In the genomic region with DNA sequence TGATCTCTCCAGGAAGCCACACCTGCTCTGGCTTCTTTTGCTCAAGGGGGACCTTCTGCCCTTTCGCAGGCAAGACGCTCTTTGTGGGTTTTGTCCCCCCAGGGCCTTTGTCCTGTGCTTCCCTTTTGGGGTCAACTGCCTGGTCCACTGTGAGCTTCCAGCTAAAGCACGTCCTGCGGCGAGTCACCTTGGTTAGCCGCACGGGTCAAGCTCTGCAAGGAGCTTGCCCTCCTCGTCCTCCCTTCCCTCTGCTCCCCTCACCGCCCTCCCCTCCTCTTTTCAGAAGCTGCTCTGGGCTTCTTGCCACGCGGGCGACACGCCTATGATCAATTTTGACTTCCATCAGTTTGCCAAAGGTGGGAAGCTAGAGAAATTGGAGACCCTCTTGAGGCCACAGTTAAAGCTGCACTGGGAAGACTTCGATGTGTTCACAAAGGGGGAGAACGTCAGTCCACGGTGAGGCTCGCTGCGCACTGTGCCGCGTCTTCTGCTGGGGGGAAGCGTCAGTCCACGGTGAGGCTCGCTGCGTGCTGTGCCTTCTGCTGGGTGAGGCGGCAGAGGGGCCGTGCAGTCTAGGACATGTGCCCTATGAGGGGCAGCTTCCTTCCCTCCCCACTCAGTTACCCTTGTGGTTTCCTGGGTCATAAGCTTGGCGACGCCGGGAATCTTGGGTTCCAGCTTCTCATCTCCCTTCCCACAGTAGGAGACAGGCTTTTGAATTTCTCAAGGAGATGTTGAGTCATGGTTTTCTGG, we compare ENCODE assay signal across 20 cellular contexts.
A peak's percentile ranks its signal among the peaks of the same experiment; 100 is the strongest.
DNase-seq lines count a peak whose midpoint lies in the region; ATAC-seq and TF ChIP-seq lines count a peak whose summit lies in the region.
"Had no signal": no experiment of that assay in that cellular context is flagged by ENCODE, and none has a peak within 500 bp of the region (broad histone marks: within the 10 kb centered on the region; RNA-seq: fewer than 3 reads in every experiment).

No MANE protein-coding gene starts in this region.

- H3K36me3 Mint-ChIP-seq in stimulated activated naive B cell treated with anti-CD40 and anti-IgM and Interleukin-4, amounts not matched to agents 10 μg/mL and 1 μg/mL and 100 μg/mL, for 72 hours = peaks cover 62 to 71% of the 10 kb centered on the region in 2 donors

- DNase-seq in Daoy (ENCODE audit: low read depth) (peak; percentile 18), RWPE1 (ENCODE audit: low spot score) (no peak), fibroblast of lung (ENCODE audit: low read depth in 2 of 2) (peak in 1 of 2 donors; percentile 90), cerebellum (ENCODE audit: low spot score) (no peak)
- DNase-seq in stimulated activated naive B cell treated with anti-CD40 and anti-IgM and Interleukin-4, amounts not matched to agents 10 μg/mL and 1 μg/mL and 100 μg/mL, for 72 hours = no peak
- DNase-seq in activated CD4-positive, alpha-beta T cell treated with anti-CD3 and anti-CD28 coated beads for 1 hour = no peak
- no peak for DNase-seq in stimulated activated CD4-positive, alpha-beta T cell treated with anti-CD3 and anti-CD28 coated beads, Interleukin-4, amount 100 ng/mL, for 4 hours
- DNase-seq: activated CD4-positive, alpha-beta T cell treated with anti-CD3 and anti-CD28 coated beads for 4 hours; activated naive CD4-positive, alpha-beta T cell treated with anti-CD3 and anti-CD28 coated beads, Interleukin-2, amount 50 U/mL, for 16 hours; effector CD8-positive, alpha-beta T cell; EL; foreskin fibroblast; H9; lower lobe of right lung; naive B cell; NCI-H2081 treated with DMSO at 0.1 percent for 48 hours; NCI-H748 treated with DMSO at 0.1 percent for 48 hours; T-helper 1 cell had no signal

- H3K27ac ChIP-seq in RWPE1 = peak overlapping the region; percentile 90
- peak overlapping the region; percentile 95 for H3K27ac ChIP-seq in fibroblast of lung (ENCODE audit: insufficient read depth, low read length)
- H3K27ac ChIP-seq: cardiac muscle cell had no signal

- no peak overlapping the region for H2AFZ ChIP-seq in fibroblast of lung (ENCODE audit: low read length)

- H3K9ac ChIP-seq in fibroblast of lung (ENCODE audit: insufficient read depth, low read length) = no peak overlapping the region

- no peak overlapping the region for H3K4me3 ChIP-seq in fibroblast of lung (replicated peaks in 1 of 4; ENCODE audit: control extremely low read depth in 1 of 4, insufficient read depth in 1 of 4, low read depth in 3 of 4, low read length in 4 of 4)
- H3K4me3 ChIP-seq: cardiac muscle cell, lower lobe of right lung had no signal

- H3K79me2 ChIP-seq in fibroblast of lung (ENCODE audit: control insufficient read depth, insufficient read depth, low read length) = peaks cover 3% of the 10 kb centered on the region

- H4K20me1 ChIP-seq in fibroblast of lung (ENCODE audit: control insufficient read depth, extremely low read depth, insufficient read depth, low read length) = no peaks in the 10 kb centered on the region

- H3K4me2 ChIP-seq in fibroblast of lung (ENCODE audit: extremely low read depth, insufficient read depth, low read length) = no peak overlapping the region

- H3K9me3 ChIP-seq in fibroblast of lung (ENCODE audit: control insufficient read depth, insufficient read depth, low read depth, low read length) = no peaks in the 10 kb centered on the region
- H3K9me3 ChIP-seq: lower lobe of right lung had no signal

- CTCF ChIA-PET in RWPE1 (lab: Yijun Ruan, JAX) = interaction anchor here (0.6 kb wide), 1 partner anchor 93 kb away, joined by 3 read pairs; no protein-coding TSS in a partner anchor

- H3K9me3 Mint-ChIP-seq in stimulated activated naive B cell treated with anti-CD40 and anti-IgM and Interleukin-4, amounts not matched to agents 10 μg/mL and 1 μg/mL and 100 μg/mL, for 72 hours = no peaks in the 10 kb centered on the region
- H3K9me3 Mint-ChIP-seq: H9 had no signal

- no peaks in the 10 kb centered on the region for H3K27me3 Mint-ChIP-seq in stimulated activated naive B cell treated with anti-CD40 and anti-IgM and Interleukin-4, amounts not matched to agents 10 μg/mL and 1 μg/mL and 100 μg/mL, for 72 hours
- H3K27me3 Mint-ChIP-seq: naive B cell had no signal

- H3K27ac Mint-ChIP-seq in stimulated activated naive B cell treated with anti-CD40 and anti-IgM and Interleukin-4, amounts not matched to agents 10 μg/mL and 1 μg/mL and 100 μg/mL, for 72 hours = peak overlapping the region; percentile 20
- H3K27ac Mint-ChIP-seq: naive B cell had no signal

- POLR2A ChIA-PET in RWPE1 (lab: Yijun Ruan, JAX; ENCODE audit: low non-redundant PET) = no interaction called here

- no peaks in the 10 kb centered on the region for H3K27me3 ChIP-seq in fibroblast of lung (ENCODE audit: control insufficient read depth, insufficient read depth, low read length)
- H3K27me3 ChIP-seq: cardiac muscle cell had no signal

- ATAC-seq in stimulated activated naive B cell treated with anti-CD40 and anti-IgM and Interleukin-4, amounts not matched to agents 10 μg/mL and 1 μg/mL and 100 μg/mL, for 72 hours (replicated peaks) = no peak

- peaks cover 5 to 10% of the 10 kb centered on the region in 2 donors for H3K4me1 Mint-ChIP-seq in stimulated activated naive B cell treated with anti-CD40 and anti-IgM and Interleukin-4, amounts not matched to agents 10 μg/mL and 1 μg/mL and 100 μg/mL, for 72 hours

- no peak for TF ChIP-seq CTCF in RWPE1 (conservative IDR thresholded peaks at IDR 0.05; ENCODE audit: low read depth)
- TF ChIP-seq CTCF in fibroblast of lung (conservative IDR thresholded peaks at IDR 0.05 in 1 of 2, IDR thresholded peaks at IDR 0.05 in 1 of 2; ENCODE audit: low read depth in 1 of 2, low read length in 2 of 2) = no peak

- peaks cover 30% of the 10 kb centered on the region for H3K36me3 ChIP-seq in fibroblast of lung (ENCODE audit: control insufficient read depth, insufficient read depth, low read length)
- H3K36me3 ChIP-seq: cardiac muscle cell had no signal

- H3K4me3 Mint-ChIP-seq in stimulated activated naive B cell treated with anti-CD40 and anti-IgM and Interleukin-4, amounts not matched to agents 10 μg/mL and 1 μg/mL and 100 μg/mL, for 72 hours = no peak overlapping the region
- H3K4me3 Mint-ChIP-seq: CD14-positive monocyte, H9, naive B cell had no signal

- peaks cover 26% of the 10 kb centered on the region for H3K4me1 ChIP-seq in fibroblast of lung (ENCODE audit: control insufficient read depth, extremely low read depth, insufficient read depth, low read length)
